In the genomic region with DNA sequence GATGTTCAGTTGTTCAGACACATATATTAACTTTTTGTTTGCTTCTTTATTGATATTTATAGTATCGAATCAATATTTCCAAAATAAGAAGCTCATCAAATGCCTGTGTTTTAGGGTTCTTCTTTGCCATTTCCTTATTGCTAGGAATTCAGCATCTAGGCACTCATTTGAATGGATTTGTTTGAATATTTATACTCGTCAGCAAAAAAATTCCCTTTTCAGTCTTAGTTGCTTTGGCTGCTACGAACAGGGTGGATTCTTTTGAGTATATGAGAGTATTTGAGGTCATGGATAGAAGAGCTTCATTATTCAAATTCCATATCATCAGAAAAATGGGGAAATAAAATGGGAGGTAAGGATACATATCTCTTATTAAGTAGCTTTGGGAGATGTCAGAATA, we compare ENCODE assay signal across 23 cellular contexts.
"Had no signal": no experiment of that assay in that cellular context is flagged by ENCODE, and none has a peak within 500 bp of the region (broad histone marks: within the 10 kb centered on the region; RNA-seq: fewer than 3 reads in every experiment).

No MANE protein-coding gene starts in this region.

- ATAC-seq: Panc1, PC-3, T-cell had no signal

- H3K4me3 Mint-ChIP-seq: T-cell; T-helper 1 cell treated with Interleukin-12 subunit alpha and Interleukin-12 subunit beta and Interleukin-4 antibody, amounts not matched to agents 30 μg/mL and 1 μg/mL, for 36 hours had no signal

- H3K27ac Mint-ChIP-seq: T-cell; T-helper 1 cell treated with Interleukin-12 subunit alpha and Interleukin-12 subunit beta and Interleukin-4 antibody, amounts not matched to agents 30 μg/mL and 1 μg/mL, for 36 hours had no signal

- H3K27me3 ChIP-seq: MG63 had no signal

- H3K36me3 ChIP-seq: MG63 had no signal

- H3K36me3 Mint-ChIP-seq: T-cell had no signal

- H3K9me3 Mint-ChIP-seq: T-helper 1 cell treated with Interleukin-12 subunit alpha and Interleukin-12 subunit beta and Interleukin-4 antibody, amounts not matched to agents 30 μg/mL and 1 μg/mL, for 36 hours had no signal

- H3K27ac ChIP-seq: RWPE1 had no signal

- H3K9me3 ChIP-seq: MG63 had no signal

- H3K27me3 Mint-ChIP-seq: T-cell had no signal

- H3K4me3 ChIP-seq: MG63 had no signal

- DNase-seq: Karpas-422, KG1, MG63, NCI-H1092, NCI-H1105 treated with DMSO at 0.1 percent for 48 hours, NCI-H1417 treated with DMSO at 0.1 percent for 48 hours, NCI-H146, NCI-H1694 treated with DMSO at 0.1 percent for 48 hours, NCI-H1930, NCI-H2081, NCI-H2107, NCI-H226, NCI-H510A, NCI-H524 treated with DMSO at 0.1 percent for 48 hours, NCI-H69, NCI-H774, PC-3, SHP77, SW 1271, T-cell had no signal

- H3K4me1 Mint-ChIP-seq: T-cell had no signal
